18 cellular contexts compared by ENCODE assay signal in the genomic region with DNA sequence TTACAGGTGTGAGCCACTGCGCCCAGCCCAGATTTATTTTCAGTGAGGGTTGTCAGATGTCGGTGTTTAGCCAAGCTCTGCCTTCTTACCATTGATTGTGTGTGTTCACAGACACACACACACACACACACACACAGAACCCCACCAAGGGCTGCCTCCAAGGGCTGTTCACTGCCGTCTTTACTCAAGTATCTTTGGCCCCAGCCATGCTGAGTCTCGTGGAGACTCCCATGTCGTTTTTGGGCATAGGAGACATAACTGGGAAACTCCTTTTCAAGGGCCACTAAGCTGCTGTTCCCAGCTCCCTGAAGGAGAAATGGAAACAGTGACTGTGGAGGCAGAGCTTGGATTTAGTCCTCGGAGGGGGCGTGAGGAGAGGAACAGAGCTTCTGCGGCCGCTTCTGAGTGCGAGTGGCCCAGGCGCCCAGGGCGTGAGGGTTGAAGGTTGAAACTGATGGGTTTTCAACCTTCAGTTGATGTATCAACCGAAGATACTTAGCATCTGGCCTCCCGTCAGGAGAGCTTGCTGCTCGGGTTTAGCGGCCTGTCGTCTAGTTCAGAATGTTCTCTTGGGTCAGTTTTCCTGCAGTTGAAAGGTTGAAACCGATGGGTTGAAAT.
DNase-seq lines count a peak whose midpoint lies in the region; ATAC-seq and TF ChIP-seq lines count a peak whose summit lies in the region.
"Had no signal": no experiment of that assay in that cellular context is flagged by ENCODE, and none has a peak within 500 bp of the region (broad histone marks: within the 10 kb centered on the region; RNA-seq: fewer than 3 reads in every experiment).

No MANE protein-coding gene starts in this region.

- no peaks in the 10 kb centered on the region for H3K36me3 ChIP-seq in GM23338 (ENCODE audit: insufficient read depth)
- no peaks in the 10 kb centered on the region for H3K36me3 ChIP-seq in colonic mucosa
- no peaks in the 10 kb centered on the region for H3K36me3 ChIP-seq in neuronal stem cell (replicated peaks in 1 of 2; ENCODE audit: control insufficient read depth in 2 of 2, insufficient read depth in 2 of 2, low read length in 2 of 2)
- H3K36me3 ChIP-seq: BE2C, Peyer's patch, SJCRH30 had no signal

- ATAC-seq in GM23338 (no peak), GM21619 (IDR thresholded peaks at IDR 0.05; ENCODE audit: unreplicated experiment) (no peak)

- no peak overlapping the region for H2BK15ac ChIP-seq in neuronal stem cell (ENCODE audit: low read length)

- H3K27ac ChIP-seq in GM23338 (ENCODE audit: low read depth), result no peak overlapping the region
- H3K27ac ChIP-seq in colonic mucosa, result no peak overlapping the region
- no peak overlapping the region for H3K27ac ChIP-seq in neuronal stem cell (replicated peaks; ENCODE audit: low read length)
- H3K27ac ChIP-seq: Peyer's patch had no signal

- H3K27ac Mint-ChIP-seq in GM23338 (no peak overlapping the region), type B pancreatic cell (no peak overlapping the region)
- H3K27ac Mint-ChIP-seq: HFFc6 had no signal

- H3K4me1 ChIP-seq in GM23338 (ENCODE audit: insufficient read depth) (no peaks in the 10 kb centered on the region), colonic mucosa (no peaks in the 10 kb centered on the region), neuronal stem cell (ENCODE audit: control insufficient read depth in 2 of 2, insufficient read depth in 1 of 2, low read depth in 1 of 2, low read length in 2 of 2) (peaks cover 17 to 19% of the 10 kb centered on the region in 2 donors)
- H3K4me1 ChIP-seq: BE2C had no signal

- H2AFZ ChIP-seq in GM23338 (0 out of 2 replicates have a peak overlapping the region, but pooled peaks have one; percentile 14), neuronal stem cell (ENCODE audit: low read length) (no peak overlapping the region)

- H4K20me1 ChIP-seq in GM23338 (replicated peaks; ENCODE audit: insufficient read depth), result no peaks in the 10 kb centered on the region

- H3K18ac ChIP-seq in neuronal stem cell (ENCODE audit: low read length), result peak overlapping the region; percentile 52

- H3K4me2 ChIP-seq in GM23338, result no peak overlapping the region
- no peak overlapping the region for H3K4me2 ChIP-seq in neuronal stem cell (ENCODE audit: insufficient read depth, low read length, poor library complexity, severe bottlenecking)

- WGBS in neuronal stem cell (ENCODE audit: extremely low coverage in 2 of 2, insufficient read length in 2 of 2, insufficient replicate concordance in 1 of 2), 2 donors, result no CpG with 5 or more reads among the region's 18 CpGs

- no peak overlapping the region for H2BK120ac ChIP-seq in neuronal stem cell (ENCODE audit: low read depth, low read length)

- H2BK12ac ChIP-seq in neuronal stem cell (ENCODE audit: low read length), result no peak overlapping the region

- H3K4me3 ChIP-seq in GM23338 (no peak overlapping the region), colonic mucosa (no peak overlapping the region), neuronal stem cell (ENCODE audit: low read length in 2 of 2) (no peak overlapping the region)
- H3K4me3 ChIP-seq: Peyer's patch, SJCRH30 had no signal

- H3K79me2 ChIP-seq in GM23338 (replicated peaks; ENCODE audit: insufficient read depth), result no peaks in the 10 kb centered on the region

- H3K9ac ChIP-seq in colonic mucosa (ENCODE audit: low read depth in 2 of 2, low read length in 2 of 2) (no peak overlapping the region), neuronal stem cell (ENCODE audit: low read depth, low read length, poor library complexity) (no peak overlapping the region)

- H4K91ac ChIP-seq in neuronal stem cell (ENCODE audit: low read depth, low read length, poor library complexity), result no peak overlapping the region

- no peak overlapping the region for H2BK5ac ChIP-seq in neuronal stem cell (ENCODE audit: low read length)

- H3K4ac ChIP-seq in neuronal stem cell (ENCODE audit: low read length), result peak overlapping the region; percentile 28

- H3K9me3 Mint-ChIP-seq in GM23338, result no peaks in the 10 kb centered on the region; the same call in 2 of the 3 replicates
- H3K9me3 Mint-ChIP-seq in type B pancreatic cell, result no peaks in the 10 kb centered on the region

- TF ChIP-seq CTCF in GM23338 (conservative IDR thresholded peaks at IDR 0.05; ENCODE audit: low read depth in 2 of 2), result no peak
- no peak for TF ChIP-seq CTCF in colonic mucosa (IDR thresholded peaks at IDR 0.05)
- no peak for TF ChIP-seq CTCF in type B pancreatic cell (conservative IDR thresholded peaks at IDR 0.05)

- H3K14ac ChIP-seq in neuronal stem cell (ENCODE audit: low read length), result no peak overlapping the region

- H3K9me3 ChIP-seq in colonic mucosa (no peaks in the 10 kb centered on the region), neuronal stem cell (replicated peaks in 1 of 2; ENCODE audit: control insufficient read depth in 2 of 2, insufficient read depth in 1 of 2, low read depth in 1 of 2, low read length in 2 of 2) (peaks cover 0 to 4% of the 10 kb centered on the region in 2 donors)
- H3K9me3 ChIP-seq: BE2C, Peyer's patch, SJCRH30 had no signal

- H3K4me1 Mint-ChIP-seq in GM23338, result peaks cover 6% of the 10 kb centered on the region; the same call in 2 of the 3 replicates
- peaks cover 12% of the 10 kb centered on the region for H3K4me1 Mint-ChIP-seq in type B pancreatic cell (ENCODE audit: unreplicated experiment)

- H3K27me3 ChIP-seq in GM23338 (ENCODE audit: insufficient read depth), result no peaks in the 10 kb centered on the region
- no peaks in the 10 kb centered on the region for H3K27me3 ChIP-seq in colonic mucosa
- H3K27me3 ChIP-seq in neuronal stem cell (ENCODE audit: control insufficient read depth in 3 of 3, insufficient read depth in 3 of 3, low read depth in 1 of 3, low read length in 3 of 3), result no peaks in the 10 kb centered on the region
- H3K27me3 ChIP-seq: BE2C, Peyer's patch, SJCRH30 had no signal

- H3K79me1 ChIP-seq in neuronal stem cell (ENCODE audit: low read depth, low read length), result no peaks in the 10 kb centered on the region

- intact Hi-C loops in colonic mucosa (cut with DNase I), result no loop called here

- H3K27me3 Mint-ChIP-seq in GM23338 (ENCODE audit: insufficient read depth, low read depth, poor library complexity) (peaks cover 12% of the 10 kb centered on the region), type B pancreatic cell (peaks cover 4% of the 10 kb centered on the region)

- H3F3A ChIP-seq in GM23338 (replicated peaks; ENCODE audit: low read depth), result no peaks in the 10 kb centered on the region

- no peak overlapping the region for H2AK5ac ChIP-seq in neuronal stem cell (ENCODE audit: low read depth, low read length)

- H3K4me3 Mint-ChIP-seq in GM23338, result no peak overlapping the region
- H3K4me3 Mint-ChIP-seq in type B pancreatic cell, result no peak overlapping the region
- H3K4me3 Mint-ChIP-seq: HFFc6 had no signal

- no peak overlapping the region for H3K23ac ChIP-seq in neuronal stem cell (ENCODE audit: low read depth, low read length, poor library complexity)

- no peak for DNase-seq in GM23338 (ENCODE audit: low spot score)
- DNase-seq in colonic mucosa, result peak; percentile 13
- DNase-seq in neuronal stem cell (ENCODE audit: low spot score), result no peak
- DNase-seq in type B pancreatic cell (ENCODE audit: extremely low spot score, unreplicated experiment), result peak; percentile 29
- no peak for DNase-seq in NCI-H1105 treated with DMSO at 0.1 percent for 48 hours (lab: John Stamatoyannopoulos, UW)
- no peak for DNase-seq in superior temporal gyrus (ENCODE audit: extremely low spot score)
- DNase-seq: BE2C, DMS79 treated with DMSO at 0.1 percent for 48 hours, HFFc6, Kasumi-1, NCI-H1417, NCI-H1694 treated with DMSO at 0.1 percent for 48 hours, NCI-H2081 treated with DMSO at 0.1 percent for 48 hours, NCI-H2171 treated with DMSO at 0.1 percent for 48 hours, NCI-H524 treated with DMSO at 0.1 percent for 48 hours, SJCRH30 had no signal

- no peaks in the 10 kb centered on the region; the same call in 2 of the 3 replicates for H3K36me3 Mint-ChIP-seq in GM23338 (ENCODE audit: low read depth)
- H3K36me3 Mint-ChIP-seq in type B pancreatic cell, result no peaks in the 10 kb centered on the region

- H3K9me2 ChIP-seq in GM23338 (ENCODE audit: insufficient read depth), result 0 out of 2 replicates have a peak, but pooled peaks cover 2% of the 10 kb centered on the region

- H4K8ac ChIP-seq in neuronal stem cell (ENCODE audit: low read depth, low read length), result no peak overlapping the region

TF ChIP-seq in GM23338, 12 proteins besides CTCF, POLR2A, EP300 and RAD21 (continues in another document):
- TF ChIP-seq NANOG (IDR thresholded peaks at IDR 0.05; ENCODE audit: borderline replicate concordance) (no peak), JUNB (IDR thresholded peaks at IDR 0.05; ENCODE audit: unreplicated experiment) (no peak), EZH2 (IDR thresholded peaks at IDR 0.05; ENCODE audit: low read depth, unreplicated experiment) (no peak), EZH2phosphoT487 (IDR thresholded peaks at IDR 0.05; ENCODE audit: unreplicated experiment) (no peak), POLR2AphosphoS5 (IDR thresholded peaks at IDR 0.05; ENCODE audit: low read depth) (no peak), ZNF114 (CRISPR knock-in tag; IDR thresholded peaks at IDR 0.05) (no peak), CREB1 (CRISPR knock-in tag; IDR thresholded peaks at IDR 0.05; ENCODE audit: low read depth) (no peak), ZNF331 (CRISPR knock-in tag; IDR thresholded peaks at IDR 0.05; ENCODE audit: low read depth) (no peak)
- TF ChIP-seq, protein P1, sequence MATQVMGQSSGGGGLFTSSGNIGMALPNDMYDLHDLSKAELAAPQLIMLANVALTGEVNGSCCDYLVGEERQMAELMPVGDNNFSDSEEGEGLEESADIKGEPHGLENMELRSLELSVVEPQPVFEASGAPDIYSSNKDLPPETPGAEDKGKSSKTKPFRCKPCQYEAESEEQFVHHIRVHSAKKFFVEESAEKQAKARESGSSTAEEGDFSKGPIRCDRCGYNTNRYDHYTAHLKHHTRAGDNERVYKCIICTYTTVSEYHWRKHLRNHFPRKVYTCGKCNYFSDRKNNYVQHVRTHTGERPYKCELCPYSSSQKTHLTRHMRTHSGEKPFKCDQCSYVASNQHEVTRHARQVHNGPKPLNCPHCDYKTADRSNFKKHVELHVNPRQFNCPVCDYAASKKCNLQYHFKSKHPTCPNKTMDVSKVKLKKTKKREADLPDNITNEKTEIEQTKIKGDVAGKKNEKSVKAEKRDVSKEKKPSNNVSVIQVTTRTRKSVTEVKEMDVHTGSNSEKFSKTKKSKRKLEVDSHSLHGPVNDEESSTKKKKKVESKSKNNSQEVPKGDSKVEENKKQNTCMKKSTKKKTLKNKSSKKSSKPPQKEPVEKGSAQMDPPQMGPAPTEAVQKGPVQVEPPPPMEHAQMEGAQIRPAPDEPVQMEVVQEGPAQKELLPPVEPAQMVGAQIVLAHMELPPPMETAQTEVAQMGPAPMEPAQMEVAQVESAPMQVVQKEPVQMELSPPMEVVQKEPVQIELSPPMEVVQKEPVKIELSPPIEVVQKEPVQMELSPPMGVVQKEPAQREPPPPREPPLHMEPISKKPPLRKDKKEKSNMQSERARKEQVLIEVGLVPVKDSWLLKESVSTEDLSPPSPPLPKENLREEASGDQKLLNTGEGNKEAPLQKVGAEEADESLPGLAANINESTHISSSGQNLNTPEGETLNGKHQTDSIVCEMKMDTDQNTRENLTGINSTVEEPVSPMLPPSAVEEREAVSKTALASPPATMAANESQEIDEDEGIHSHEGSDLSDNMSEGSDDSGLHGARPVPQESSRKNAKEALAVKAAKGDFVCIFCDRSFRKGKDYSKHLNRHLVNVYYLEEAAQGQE (IDR thresholded peaks at IDR 0.05; ENCODE audit: unreplicated experiment), result no peak

Comparison
In these comparisons a context has a peak if more than half of its experiments do, and no peak if none do; other contexts are left out.
1. DNase-seq: peak in colonic mucosa (single experiment) and type B pancreatic cell (single experiment); none in GM23338 (single experiment), neuronal stem cell (single experiment), NCI-H1105 treated with DMSO at 0.1 percent for 48 hours (single experiment) and superior temporal gyrus (single experiment).